ENCODE assay signal across 8 cellular contexts in genomic region chr1:9588551-9589143, GRCh38. TPM values are rescaled to one million over a fixed set of nuclear protein-coding genes. Genes with fewer than 3 reads are reported as not detected.
DNase-seq lines count a peak whose midpoint lies in the region; ATAC-seq and TF ChIP-seq lines count a peak whose summit lies in the region.

Gene TMEM201, plus strand, starts transcription at chr1:9588911. Its CDS starts 20 bp downstream, at chr1:9588931.

- peaks cover 44% of the 10 kb centered on the region for H3F3A ChIP-seq in neural progenitor cell (ENCODE audit: low read depth)

- ATAC-seq in DND-41 (ENCODE audit: insufficient read depth, low read depth): peak; percentile 80
- peak; percentile 61 for ATAC-seq in GM21786 (IDR thresholded peaks at IDR 0.05; ENCODE audit: unreplicated experiment)
- ATAC-seq in RWPE2 (ENCODE audit: low read depth): peak; percentile 70

- H3K4me1 Mint-ChIP-seq in neural progenitor cell: peaks cover 41% of the 10 kb centered on the region

- peak within 1 kb of the TSS; percentile 96 for H3K4me2 ChIP-seq in DND-41 (ENCODE audit: insufficient read depth, low read length)
- H3K4me2 ChIP-seq in neural progenitor cell: peak within 1 kb of the TSS; percentile 90

- H3K9me3 ChIP-seq in DND-41 (ENCODE audit: insufficient read depth, low read length, severe bottlenecking) (no peaks in the 10 kb centered on the region), KOPT-K1 (ENCODE audit: insufficient read depth, low read length, poor library complexity, severe bottlenecking) (no peaks in the 10 kb centered on the region), RWPE2 (ENCODE audit: severe bottlenecking) (no peaks in the 10 kb centered on the region), neural progenitor cell (ENCODE audit: low read depth) (no peaks in the 10 kb centered on the region), stomach smooth muscle (ENCODE audit: control insufficient read depth in 2 of 2, low read length in 2 of 2) (no peaks in the 10 kb centered on the region)

- H4K20me1 ChIP-seq in DND-41 (ENCODE audit: insufficient read depth, low read length): peaks cover 45% of the 10 kb centered on the region
- peaks cover 44% of the 10 kb centered on the region for H4K20me1 ChIP-seq in neural progenitor cell (ENCODE audit: low read depth)

- no peaks in the 10 kb centered on the region for H3K27me3 ChIP-seq in DND-41 (ENCODE audit: insufficient read depth, low read length, poor library complexity)
- no peaks in the 10 kb centered on the region for H3K27me3 ChIP-seq in RWPE2 (ENCODE audit: insufficient read depth, poor library complexity, severe bottlenecking)
- H3K27me3 ChIP-seq in neural progenitor cell: no peaks in the 10 kb centered on the region
- no peaks in the 10 kb centered on the region for H3K27me3 ChIP-seq in stomach smooth muscle (ENCODE audit: control insufficient read depth in 1 of 2, insufficient read depth in 2 of 2, low read length in 2 of 2)

- DNase-seq in DND-41 (peak; percentile 94), RWPE2 (ENCODE audit: low spot score) (peak; percentile 91), fibroblast of villous mesenchyme (ENCODE audit: low read depth) (peak; percentile 91), neural progenitor cell (ENCODE audit: low spot score) (peak; percentile 97)
- DNase-seq in activated effector memory CD4-positive, alpha-beta T cell treated with Interleukin-2 at 50 U/mL for 16 hours: peak; percentile 93

- peak within 1 kb of the TSS; percentile 78 for H3K27ac ChIP-seq in DND-41 (ENCODE audit: low read length)
- H3K27ac ChIP-seq in KOPT-K1 (ENCODE audit: low read depth, low read length, poor library complexity, severe bottlenecking): peak within 1 kb of the TSS; percentile 62
- H3K27ac ChIP-seq in RWPE2 (ENCODE audit: poor library complexity, severe bottlenecking): peak within 1 kb of the TSS; percentile 50
- H3K27ac ChIP-seq in neural progenitor cell: no peak within 1 kb of the TSS
- peak within 1 kb of the TSS; percentile 46 for H3K27ac ChIP-seq in stomach smooth muscle (ENCODE audit: low read length)

- no peaks in the 10 kb centered on the region for H3K9me3 Mint-ChIP-seq in neural progenitor cell

- H3K36me3 ChIP-seq in DND-41 (ENCODE audit: insufficient read depth, low read length) (peaks cover 25% of the 10 kb centered on the region), KOPT-K1 (ENCODE audit: insufficient read depth, low read length) (peaks cover 35% of the 10 kb centered on the region), RWPE2 (ENCODE audit: low read depth) (no peaks in the 10 kb centered on the region), neural progenitor cell (no peaks in the 10 kb centered on the region), stomach smooth muscle (ENCODE audit: control insufficient read depth in 2 of 2, insufficient read depth in 2 of 2, low read length in 2 of 2) (no peaks in the 10 kb centered on the region)

- H3K4me3 Mint-ChIP-seq in neural progenitor cell: peak within 1 kb of the TSS; percentile 93

- H3K4me3 ChIP-seq in DND-41 (ENCODE audit: low read depth in 1 of 2, low read length in 2 of 2) (peak within 1 kb of the TSS; percentile 81 to 87), RWPE2 (ENCODE audit: severe bottlenecking) (peak within 1 kb of the TSS; percentile 84), fibroblast of villous mesenchyme (ENCODE audit: low read depth, low read length) (peak within 1 kb of the TSS; percentile 55), neural progenitor cell (peak within 1 kb of the TSS; percentile 59), stomach smooth muscle (ENCODE audit: low read length in 2 of 2) (peak within 1 kb of the TSS; percentile 70 to 78)

- H3K9ac ChIP-seq in DND-41 (ENCODE audit: low read depth, low read length) (peak within 1 kb of the TSS; percentile 77), neural progenitor cell (peak within 1 kb of the TSS; percentile 15), stomach smooth muscle (ENCODE audit: low read length in 2 of 2) (peak within 1 kb of the TSS; percentile 66 to 74)

- peak; percentile 80 for TF ChIP-seq CTCF in DND-41 (IDR thresholded peaks at IDR 0.05; ENCODE audit: borderline replicate concordance, extremely low read depth, low read length, poor library complexity, severe bottlenecking)
- TF ChIP-seq CTCF in RWPE2 (IDR thresholded peaks at IDR 0.05; ENCODE audit: poor library complexity, severe bottlenecking): peak; percentile 98
- TF ChIP-seq CTCF in fibroblast of villous mesenchyme (IDR thresholded peaks at IDR 0.05; ENCODE audit: insufficient read depth, low read depth, low read length): peak; percentile 51
- peak; percentile 81 for TF ChIP-seq CTCF in neural progenitor cell (IDR thresholded peaks at IDR 0.05)

- H2AFZ ChIP-seq in DND-41 (ENCODE audit: low read depth, low read length) (peak within 1 kb of the TSS; percentile 77), neural progenitor cell (replicated peaks) (peak within 1 kb of the TSS; percentile 35)

- H3K79me2 ChIP-seq in DND-41 (ENCODE audit: insufficient read depth, low read length) (peaks cover 49% of the 10 kb centered on the region), neural progenitor cell (ENCODE audit: low read depth) (peaks cover 44% of the 10 kb centered on the region)

- H3K27me3 Mint-ChIP-seq in neural progenitor cell (ENCODE audit: insufficient read depth, low read depth): peaks cover 8% of the 10 kb centered on the region

- H3K36me3 Mint-ChIP-seq in neural progenitor cell: peaks cover 4% of the 10 kb centered on the region

- peak within 1 kb of the TSS; percentile 25 for H3K27ac Mint-ChIP-seq in neural progenitor cell

- H3K4me1 ChIP-seq in DND-41 (ENCODE audit: insufficient read depth, low read length) (peaks cover 47% of the 10 kb centered on the region), RWPE2 (ENCODE audit: insufficient read depth, poor library complexity, severe bottlenecking) (peaks cover 8% of the 10 kb centered on the region), neural progenitor cell (peaks cover 39% of the 10 kb centered on the region), stomach smooth muscle (ENCODE audit: control insufficient read depth, insufficient read depth, low read length) (peaks cover 31% of the 10 kb centered on the region)

RNA-seq across cellular contexts. Expression of gene TMEM201, which starts in this region (rescaled TPM):
- total RNA-seq in fibroblast of villous mesenchyme (6.8 and 6.9 TPM in 2 replicates), neural progenitor cell (ENCODE audit: low replicate concordance) (1.9 and 7.3 TPM in 2 replicates)

Comparison
In these comparisons a context has a peak if more than half of its experiments do, and no peak if none do; other contexts are left out.
1. H3K9ac ChIP-seq: peak in every context shown above with its lines; median percentile 77 in DND-41; 70 in stomach smooth muscle; 15 in neural progenitor cell.